In the genomic region with DNA sequence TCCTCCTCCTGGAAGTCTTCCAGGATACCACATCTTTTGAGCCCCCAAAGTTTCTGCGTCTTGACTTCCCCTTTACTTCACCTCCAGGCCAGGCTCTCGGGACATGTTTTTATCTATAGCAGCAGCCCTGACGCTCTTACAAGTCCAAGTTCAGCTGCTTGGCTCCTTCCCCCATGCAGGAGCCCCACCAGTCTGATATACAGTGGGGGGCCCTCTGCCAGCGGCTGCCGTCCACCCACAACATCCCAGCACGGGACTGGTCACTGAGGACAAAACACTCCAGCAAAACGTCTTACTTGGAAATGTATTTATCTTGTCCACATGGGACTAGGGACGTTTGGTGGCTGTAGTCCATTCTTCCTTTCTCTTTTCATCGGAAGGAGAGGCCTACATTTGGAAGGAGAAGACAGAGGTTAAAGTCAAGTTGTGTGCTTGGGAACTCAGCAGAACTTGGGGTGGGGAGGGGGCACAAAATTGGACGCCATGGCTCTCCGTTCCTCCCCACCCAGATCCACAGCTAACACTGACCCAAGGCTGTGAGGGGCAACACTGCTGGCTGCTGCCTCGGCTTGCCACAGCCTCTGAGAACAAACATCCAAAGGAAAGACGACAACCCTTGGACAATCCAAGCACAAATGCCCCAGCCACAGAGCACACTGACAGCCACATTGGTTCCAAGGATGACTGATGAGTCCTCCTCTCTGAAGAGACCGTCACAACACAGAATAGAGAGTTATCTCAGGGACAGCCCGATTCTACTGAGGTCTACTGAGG, we compare ENCODE assay signal across 19 cellular contexts.
"Had no signal": no experiment of that assay in that cellular context is flagged by ENCODE, and none has a peak within 500 bp of the region (broad histone marks: within the 10 kb centered on the region; RNA-seq: fewer than 3 reads in every experiment).

No MANE protein-coding gene starts in this region.

- ATAC-seq: activated T-cell treated with anti-CD3 and anti-CD28 coated beads, Interleukin-2, amount 50 U/mL, for 4 hours; heart right ventricle; left lung; sciatic nerve; stimulated activated naive CD8-positive, alpha-beta T cell treated with anti-CD3 and anti-CD28 coated beads, Interleukin-15, Interleukin-2, amounts not matched to agents 100 U/mL and 50 U/mL, for 24 hours; T-cell had no signal

- H3K4me1 ChIP-seq: prostate gland had no signal

- H3K9me3 Mint-ChIP-seq: activated B cell treated with CpG ODN at 0.5 μM for 24 hours; activated T-cell treated with anti-CD3 and anti-CD28 coated beads, Interleukin-2, amount 50 U/mL, for 4 hours; T-cell had no signal

- H3K4me3 Mint-ChIP-seq: activated B cell treated with CpG ODN at 0.5 μM for 24 hours; activated T-cell treated with anti-CD3 and anti-CD28 coated beads, Interleukin-2, amount 50 U/mL, for 4 hours; T-cell; type B pancreatic cell had no signal

- H3K27ac Mint-ChIP-seq: type B pancreatic cell had no signal

- H3K27me3 Mint-ChIP-seq: activated B cell treated with CpG ODN at 0.5 μM for 24 hours, T-cell, type B pancreatic cell had no signal

- H3K36me3 ChIP-seq: prostate gland had no signal

- FAIRE-seq: frontal cortex had no signal

- H3K4me3 ChIP-seq: coronary artery, heart right ventricle, left lung, prostate gland, spleen, suprapubic skin had no signal

- DNase-seq: activated B cell treated with CpG ODN at 0.5 μM for 24 hours; activated naive CD4-positive, alpha-beta T cell treated with Interleukin-2 at 50 U/mL for 16 hours; activated T-cell treated with anti-CD3 and anti-CD28 coated beads, Interleukin-2, amount 50 U/mL, for 4 hours; caudate nucleus; effector CD8-positive, alpha-beta T cell; heart right ventricle; islet precursor cell; left lung; occipital lobe; spleen; stimulated activated CD4-positive, alpha-beta T cell treated with anti-CD3 and anti-CD28 coated beads, Interleukin-1b, Interleukin-23, amount 100 ng/mL, for 48 hours; stimulated activated naive CD8-positive, alpha-beta T cell treated with anti-CD3 and anti-CD28 coated beads, Interleukin-15, Interleukin-2, amounts not matched to agents 100 U/mL and 50 U/mL, for 24 hours; T-cell had no signal

- H3K9me3 ChIP-seq: left lung, prostate gland, suprapubic skin had no signal

- H3K27ac ChIP-seq: coronary artery, heart right ventricle, prostate gland, suprapubic skin had no signal
